Comparison of ENCODE assay signal across 37 cellular contexts in genomic region chr13:62040078-62040477, GRCh38.
"Had no signal": no experiment of that assay in that cellular context is flagged by ENCODE, and none has a peak within 500 bp of the region (broad histone marks: within the 10 kb centered on the region; RNA-seq: fewer than 3 reads in every experiment).

No MANE protein-coding gene starts in this region.

- H3K27me3 ChIP-seq: ascending aorta had no signal

- H3K4me1 Mint-ChIP-seq: activated B cell treated with CpG ODN at 0.5 μM for 24 hours; activated CD4-positive, alpha-beta memory T cell treated with anti-CD3 and anti-CD28 coated beads, Interleukin-2, amount 10 ng/mL, durations not matched to agents 7 days and 5 days; activated CD4-positive, alpha-beta T cell treated with anti-CD3 and anti-CD28 coated beads, Interleukin-2, amount 10 ng/mL, durations not matched to agents 24 days and 14 days; activated naive CD4-positive, alpha-beta T cell treated with anti-CD3 and anti-CD28 coated beads, Interleukin-2, amount 10 ng/mL, durations not matched to agents 7 days and 5 days; activated naive CD4-positive, alpha-beta T cell treated with anti-CD3 and anti-CD28 coated beads, Interleukin-2, amount 50 U/mL, for 24 hours; activated naive CD8-positive, alpha-beta T cell treated with anti-CD3 and anti-CD28 coated beads, Interleukin-2, amount 10 ng/mL, durations not matched to agents 7 days and 5 days; activated naive CD8-positive, alpha-beta T cell treated with anti-CD3 and anti-CD28 coated beads, Interleukin-2, amount 50 U/mL, for 24 hours; brain; central memory CD8-positive, alpha-beta T cell had no signal

- H3K27ac Mint-ChIP-seq: activated B cell treated with CpG ODN at 0.5 μM for 24 hours; activated CD4-positive, alpha-beta memory T cell treated with anti-CD3 and anti-CD28 coated beads, Interleukin-2, amount 10 ng/mL, durations not matched to agents 7 days and 5 days; activated CD4-positive, alpha-beta T cell treated with anti-CD3 and anti-CD28 coated beads, Interleukin-2, amount 10 ng/mL, durations not matched to agents 24 days and 14 days; activated CD8-positive, alpha-beta memory T cell treated with anti-CD3 and anti-CD28 coated beads, Interleukin-2, amount 10 ng/mL, durations not matched to agents 7 days and 5 days; activated CD8-positive, alpha-beta T cell treated with anti-CD3 and anti-CD28 coated beads, Interleukin-2, amount 10 ng/mL, durations not matched to agents 7 days and 5 days; activated naive CD4-positive, alpha-beta T cell treated with anti-CD3 and anti-CD28 coated beads, Interleukin-2, amount 10 ng/mL, durations not matched to agents 7 days and 5 days; activated naive CD4-positive, alpha-beta T cell treated with anti-CD3 and anti-CD28 coated beads, Interleukin-2, amount 50 U/mL, for 24 hours; activated naive CD8-positive, alpha-beta T cell; activated naive CD8-positive, alpha-beta T cell treated with anti-CD3 and anti-CD28 coated beads, Interleukin-2, amount 10 ng/mL, durations not matched to agents 7 days and 5 days; activated naive CD8-positive, alpha-beta T cell treated with anti-CD3 and anti-CD28 coated beads, Interleukin-2, amount 50 U/mL, for 24 hours; activated T-cell treated with anti-CD3 and anti-CD28 coated beads, Interleukin-2, amount 50 U/mL, for 24 hours; activated T-helper 2 cell treated with anti-CD3 and anti-CD28 coated beads, Interferon-gamma antibody, Interleukin-2, Interleukin-4, amounts not matched to agents 10 μg/mL and 5 μg/mL and 100 μg/mL, durations not matched to agents 14 hours and 24 hours and 36 hours; brain; T-helper 1 cell treated with Interleukin-12 subunit alpha and Interleukin-12 subunit beta and Interleukin-4 antibody, amounts not matched to agents 30 μg/mL and 1 μg/mL, for 36 hours; T-helper 2 cell treated with Interferon-gamma antibody and Interleukin-4, amounts not matched to agents 5 μg/mL and 100 μg/mL, for 36 hours had no signal

- H3K9me3 ChIP-seq: ascending aorta had no signal

- ATAC-seq: activated CD8-positive, alpha-beta memory T cell treated with anti-CD3 and anti-CD28 coated beads, Interleukin-2, amount 10 ng/mL, durations not matched to agents 7 days and 5 days; activated CD8-positive, alpha-beta T cell treated with anti-CD3 and anti-CD28 coated beads, Interleukin-2, amount 10 ng/mL, durations not matched to agents 7 days and 5 days; activated naive CD8-positive, alpha-beta T cell treated with anti-CD3 and anti-CD28 coated beads, Interleukin-2, amount 50 U/mL, for 24 hours had no signal

- H3K4me3 ChIP-seq: ascending aorta, cardiac muscle cell had no signal

- H3K36me3 ChIP-seq: ascending aorta, cardiac muscle cell had no signal

- H3K27ac ChIP-seq: ascending aorta, cardiac muscle cell, VCaP had no signal

- H3K36me3 Mint-ChIP-seq: activated CD8-positive, alpha-beta memory T cell treated with anti-CD3 and anti-CD28 coated beads, Interleukin-2, amount 10 ng/mL, durations not matched to agents 7 days and 5 days; activated naive CD4-positive, alpha-beta T cell treated with anti-CD3 and anti-CD28 coated beads, Interleukin-2, amount 10 ng/mL, durations not matched to agents 7 days and 5 days; activated naive CD4-positive, alpha-beta T cell treated with anti-CD3 and anti-CD28 coated beads, Interleukin-2, amount 50 U/mL, for 24 hours; activated naive CD8-positive, alpha-beta T cell; activated naive CD8-positive, alpha-beta T cell treated with anti-CD3 and anti-CD28 coated beads, Interleukin-2, amount 10 ng/mL, durations not matched to agents 7 days and 5 days; brain had no signal

- DNase-seq: activated B cell treated with CpG ODN at 0.5 μM for 24 hours; activated CD4-positive, alpha-beta memory T cell treated with anti-CD3 and anti-CD28 coated beads, Interleukin-2, amount 10 ng/mL, durations not matched to agents 7 days and 5 days; activated CD4-positive, alpha-beta T cell treated with anti-CD3 and anti-CD28 coated beads for 4 hours; activated CD4-positive, alpha-beta T cell treated with anti-CD3 and anti-CD28 coated beads, Interleukin-2, amount 10 ng/mL, durations not matched to agents 24 days and 14 days; activated CD4-positive, alpha-beta T cell treated with anti-CD3 and anti-CD28 coated beads, Interleukin-2, amount 50 U/mL, for 1 hour; activated CD4-positive, alpha-beta T cell treated with anti-CD3 and anti-CD28 coated beads, Interleukin-2, amount 50 U/mL, for 4 hours; activated CD4-positive, CD25-positive, alpha-beta regulatory T cell treated with anti-CD3 and anti-CD28 coated beads, Interleukin-2, amount 50 U/mL, for 72 hours; activated CD8-positive, alpha-beta memory T cell treated with anti-CD3 and anti-CD28 coated beads for 24 hours; activated CD8-positive, alpha-beta memory T cell treated with anti-CD3 and anti-CD28 coated beads, Interleukin-2, amount 10 ng/mL, durations not matched to agents 7 days and 5 days; activated CD8-positive, alpha-beta memory T cell treated with anti-CD3 and anti-CD28 coated beads, Interleukin-2, amount 50 U/mL, for 48 hours; activated CD8-positive, alpha-beta T cell treated with anti-CD3 and anti-CD28 coated beads, Interleukin-2, amount 10 ng/mL, durations not matched to agents 7 days and 5 days; activated effector memory CD4-positive, alpha-beta T cell treated with Interleukin-2 at 50 U/mL for 16 hours; activated gamma-delta T cell; activated naive CD4-positive, alpha-beta T cell treated with anti-CD3 and anti-CD28 coated beads, Interleukin-2, amount 10 ng/mL, durations not matched to agents 7 days and 5 days; activated naive CD4-positive, alpha-beta T cell treated with Interleukin-2 at 50 U/mL for 16 hours; activated naive CD8-positive, alpha-beta T cell treated with anti-CD3 and anti-CD28 coated beads, Interleukin-2, amount 10 ng/mL, durations not matched to agents 7 days and 5 days; activated naive CD8-positive, alpha-beta T cell treated with anti-CD3 and anti-CD28 coated beads, Interleukin-2, amount 50 U/mL, for 24 hours; activated T-cell treated with anti-CD3 and anti-CD28 coated beads, Interleukin-2, amount 50 U/mL, for 24 hours; activated T-cell treated with anti-CD3 and anti-CD28 coated beads, Interleukin-2, amount 50 U/mL, for 48 hours; amygdala; anterior cingulate cortex; caudate nucleus; cerebellar nuclear complex; T-helper 2 cell; T-helper 9 cell had no signal

- FAIRE-seq: bronchial epithelial cell, TTC549 had no signal

- H3K4me3 Mint-ChIP-seq: activated B cell treated with CpG ODN at 0.5 μM for 24 hours; activated CD4-positive, alpha-beta memory T cell treated with anti-CD3 and anti-CD28 coated beads, Interleukin-2, amount 10 ng/mL, durations not matched to agents 7 days and 5 days; activated CD4-positive, alpha-beta T cell treated with anti-CD3 and anti-CD28 coated beads, Interleukin-2, amount 10 ng/mL, durations not matched to agents 24 days and 14 days; activated CD8-positive, alpha-beta memory T cell treated with anti-CD3 and anti-CD28 coated beads, Interleukin-2, amount 10 ng/mL, durations not matched to agents 7 days and 5 days; activated CD8-positive, alpha-beta T cell treated with anti-CD3 and anti-CD28 coated beads, Interleukin-2, amount 10 ng/mL, durations not matched to agents 7 days and 5 days; activated naive CD4-positive, alpha-beta T cell treated with anti-CD3 and anti-CD28 coated beads, Interleukin-2, amount 10 ng/mL, durations not matched to agents 7 days and 5 days; activated naive CD4-positive, alpha-beta T cell treated with anti-CD3 and anti-CD28 coated beads, Interleukin-2, amount 50 U/mL, for 24 hours; activated naive CD8-positive, alpha-beta T cell; activated naive CD8-positive, alpha-beta T cell treated with anti-CD3 and anti-CD28 coated beads, Interleukin-2, amount 10 ng/mL, durations not matched to agents 7 days and 5 days; activated naive CD8-positive, alpha-beta T cell treated with anti-CD3 and anti-CD28 coated beads, Interleukin-2, amount 50 U/mL, for 24 hours; activated T-cell treated with anti-CD3 and anti-CD28 coated beads, Interleukin-2, amount 50 U/mL, for 24 hours; brain; central memory CD8-positive, alpha-beta T cell; T-helper 1 cell treated with Interleukin-12 subunit alpha and Interleukin-12 subunit beta and Interleukin-4 antibody, amounts not matched to agents 30 μg/mL and 1 μg/mL, for 36 hours; T-helper 2 cell treated with Interferon-gamma antibody and Interleukin-4, amounts not matched to agents 5 μg/mL and 100 μg/mL, for 36 hours had no signal

- H3K9me3 Mint-ChIP-seq: activated CD4-positive, alpha-beta memory T cell treated with anti-CD3 and anti-CD28 coated beads, Interleukin-2, amount 10 ng/mL, durations not matched to agents 7 days and 5 days; activated CD4-positive, alpha-beta T cell treated with anti-CD3 and anti-CD28 coated beads, Interleukin-2, amount 10 ng/mL, durations not matched to agents 24 days and 14 days; activated naive CD4-positive, alpha-beta T cell treated with anti-CD3 and anti-CD28 coated beads, Interleukin-2, amount 10 ng/mL, durations not matched to agents 7 days and 5 days; activated naive CD8-positive, alpha-beta T cell treated with anti-CD3 and anti-CD28 coated beads, Interleukin-2, amount 10 ng/mL, durations not matched to agents 7 days and 5 days; activated T-cell treated with anti-CD3 and anti-CD28 coated beads, Interleukin-2, amount 50 U/mL, for 24 hours; brain; T-helper 1 cell treated with Interleukin-12 subunit alpha and Interleukin-12 subunit beta and Interleukin-4 antibody, amounts not matched to agents 30 μg/mL and 1 μg/mL, for 36 hours had no signal

- H3K4me1 ChIP-seq: ascending aorta had no signal

- H3K27me3 Mint-ChIP-seq: activated B cell treated with CpG ODN at 0.5 μM for 24 hours; activated CD4-positive, alpha-beta memory T cell treated with anti-CD3 and anti-CD28 coated beads, Interleukin-2, amount 10 ng/mL, durations not matched to agents 7 days and 5 days; activated CD4-positive, alpha-beta T cell treated with anti-CD3 and anti-CD28 coated beads, Interleukin-2, amount 10 ng/mL, durations not matched to agents 24 days and 14 days; activated CD8-positive, alpha-beta memory T cell treated with anti-CD3 and anti-CD28 coated beads, Interleukin-2, amount 10 ng/mL, durations not matched to agents 7 days and 5 days; activated naive CD4-positive, alpha-beta T cell treated with anti-CD3 and anti-CD28 coated beads, Interleukin-2, amount 10 ng/mL, durations not matched to agents 7 days and 5 days; activated naive CD4-positive, alpha-beta T cell treated with anti-CD3 and anti-CD28 coated beads, Interleukin-2, amount 50 U/mL, for 24 hours; activated naive CD8-positive, alpha-beta T cell; activated naive CD8-positive, alpha-beta T cell treated with anti-CD3 and anti-CD28 coated beads, Interleukin-2, amount 10 ng/mL, durations not matched to agents 7 days and 5 days; activated naive CD8-positive, alpha-beta T cell treated with anti-CD3 and anti-CD28 coated beads, Interleukin-2, amount 50 U/mL, for 24 hours; activated T-cell treated with anti-CD3 and anti-CD28 coated beads, Interleukin-2, amount 50 U/mL, for 24 hours; brain; central memory CD8-positive, alpha-beta T cell had no signal
